1 cellular context compared by ENCODE assay signal in the genomic region with DNA sequence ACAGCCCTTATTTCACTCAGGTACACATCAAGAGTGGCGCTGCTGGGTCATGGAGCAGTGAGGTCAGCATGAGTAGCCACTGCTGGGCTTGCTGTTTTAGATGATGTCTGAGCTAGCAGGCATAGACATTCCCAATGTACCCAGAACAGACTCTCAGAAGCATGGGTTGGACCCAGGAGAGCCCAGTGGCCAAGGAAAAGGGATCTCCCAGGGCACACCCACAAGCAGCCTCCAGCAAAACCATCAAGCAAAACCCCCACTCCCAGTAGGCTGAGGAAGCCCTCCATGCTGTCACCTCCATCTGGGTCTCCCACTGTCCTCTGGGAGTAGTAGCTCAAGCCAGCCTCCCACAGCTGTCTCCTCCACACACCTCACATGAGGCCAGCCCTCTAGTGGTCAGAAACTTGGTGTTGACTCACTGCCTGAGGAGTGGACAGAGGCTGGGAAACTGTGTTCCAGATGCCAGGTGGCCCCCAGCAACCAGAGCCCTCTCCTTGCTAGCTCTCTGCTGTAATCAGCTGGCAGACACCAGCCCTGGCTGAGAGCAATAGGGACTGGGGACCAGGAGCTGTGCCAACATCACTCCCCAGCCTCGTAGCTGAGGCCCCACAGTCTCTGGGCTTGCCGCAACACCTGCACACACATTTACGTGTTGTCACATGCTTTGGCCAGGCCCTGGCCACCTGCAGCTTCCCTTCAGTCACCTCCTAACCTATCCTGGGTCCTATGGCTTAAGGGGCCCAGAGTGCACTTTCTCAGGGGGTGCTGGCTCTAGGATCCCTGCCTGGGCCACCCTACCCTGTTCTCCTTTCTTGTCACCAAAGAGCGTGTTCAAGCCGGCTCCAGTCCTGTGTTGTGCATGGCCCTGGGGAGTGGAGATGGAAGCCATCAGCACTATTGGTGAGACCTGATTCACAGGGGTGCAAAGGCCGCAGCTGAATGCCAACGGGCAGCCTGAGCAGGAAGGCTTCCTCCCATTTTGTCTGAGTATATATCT.
A peak's percentile ranks its signal among the peaks of the same experiment; 100 is the strongest.
TF ChIP-seq lines count a peak whose summit lies in the region.

No MANE protein-coding gene starts in this region.

TF ChIP-seq in HEK293, 187 proteins besides CTCF, POLR2A, EP300 and RAD21 (continued from another document):
- TF ChIP-seq, protein P1, sequence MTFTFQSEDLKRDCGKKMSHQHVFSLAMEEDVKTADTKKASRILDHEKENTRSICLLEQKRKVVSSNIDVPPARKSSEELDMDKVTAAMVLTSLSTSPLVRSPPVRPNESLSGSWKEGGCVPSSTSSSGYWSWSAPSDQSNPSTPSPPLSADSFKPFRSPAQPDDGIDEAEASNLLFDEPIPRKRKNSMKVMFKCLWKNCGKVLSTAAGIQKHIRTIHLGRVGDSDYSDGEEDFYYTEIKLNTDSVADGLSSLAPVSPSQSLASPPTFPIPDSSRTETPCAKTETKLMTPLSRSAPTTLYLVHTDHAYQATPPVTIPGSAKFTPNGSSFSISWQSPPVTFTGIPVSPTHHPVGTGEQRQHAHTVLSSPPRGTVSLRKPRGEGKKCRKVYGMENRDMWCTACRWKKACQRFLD (tag by site-specific recombination; IDR thresholded peaks at IDR 0.05) = no peak
- TF ChIP-seq, protein P2, sequence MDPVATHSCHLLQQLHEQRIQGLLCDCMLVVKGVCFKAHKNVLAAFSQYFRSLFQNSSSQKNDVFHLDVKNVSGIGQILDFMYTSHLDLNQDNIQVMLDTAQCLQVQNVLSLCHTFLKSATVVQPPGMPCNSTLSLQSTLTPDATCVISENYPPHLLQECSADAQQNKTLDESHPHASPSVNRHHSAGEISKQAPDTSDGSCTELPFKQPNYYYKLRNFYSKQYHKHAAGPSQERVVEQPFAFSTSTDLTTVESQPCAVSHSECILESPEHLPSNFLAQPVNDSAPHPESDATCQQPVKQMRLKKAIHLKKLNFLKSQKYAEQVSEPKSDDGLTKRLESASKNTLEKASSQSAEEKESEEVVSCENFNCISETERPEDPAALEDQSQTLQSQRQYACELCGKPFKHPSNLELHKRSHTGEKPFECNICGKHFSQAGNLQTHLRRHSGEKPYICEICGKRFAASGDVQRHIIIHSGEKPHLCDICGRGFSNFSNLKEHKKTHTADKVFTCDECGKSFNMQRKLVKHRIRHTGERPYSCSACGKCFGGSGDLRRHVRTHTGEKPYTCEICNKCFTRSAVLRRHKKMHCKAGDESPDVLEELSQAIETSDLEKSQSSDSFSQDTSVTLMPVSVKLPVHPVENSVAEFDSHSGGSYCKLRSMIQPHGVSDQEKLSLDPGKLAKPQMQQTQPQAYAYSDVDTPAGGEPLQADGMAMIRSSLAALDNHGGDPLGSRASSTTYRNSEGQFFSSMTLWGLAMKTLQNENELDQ (tag by site-specific recombination; IDR thresholded peaks at IDR 0.05; ENCODE audit: low read depth) = no peak
- peak; percentile 75; the same call in 1 of the 2 replicates for TF ChIP-seq ZNF223 (tag by site-specific recombination; IDR thresholded peaks at IDR 0.05)
- TF ChIP-seq ZNF341 (tag by site-specific recombination; IDR thresholded peaks at IDR 0.05; ENCODE audit: low read depth) = peak; percentile 68
